8 cellular contexts compared by ENCODE assay signal in the genomic region with DNA sequence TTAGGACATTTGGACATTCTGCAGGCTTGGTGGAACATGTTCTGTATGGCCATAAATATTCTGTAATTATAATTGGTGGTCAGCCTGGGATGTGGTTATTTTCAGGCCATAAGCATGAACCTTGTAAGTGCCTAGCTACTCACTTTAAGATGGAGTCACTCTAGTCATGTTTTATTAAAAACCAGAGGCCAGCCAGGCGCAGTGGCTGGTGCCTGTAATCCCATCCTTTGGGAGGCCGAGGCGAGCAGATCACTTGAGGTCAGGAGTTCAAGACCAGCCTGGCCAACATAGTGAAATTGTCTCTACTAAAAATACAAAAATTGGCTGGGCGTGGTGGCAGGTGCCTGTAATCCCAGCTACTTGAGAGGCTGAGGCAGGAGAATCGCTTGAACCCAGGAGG. TPM values are rescaled to one million over a fixed set of nuclear protein-coding genes. Genes with fewer than 3 reads are reported as not detected.
DNase-seq lines count a peak whose midpoint lies in the region; ATAC-seq and TF ChIP-seq lines count a peak whose summit lies in the region.
"Not testable (repeated sequence)": the region's sequence is repeated elsewhere in the genome, so short reads cannot be mapped to it uniquely, and the experiment has no call there.

No MANE protein-coding gene starts in this region.

- ATAC-seq in CD4-positive, CD25-positive, alpha-beta regulatory T cell (ENCODE audit: low read depth in 2 of 2); naive thymus-derived CD4-positive, alpha-beta T cell: not testable (repeated sequence)

- 85% methylated on average over 5 of the region's 5 CpGs for WGBS in smooth muscle cell (ENCODE audit: low lambda C conversion rate)

- not testable (repeated sequence) for H3K9me2 ChIP-seq in OCI-LY7 (ENCODE audit: insufficient read depth, low read length)

- not testable (repeated sequence) for H3K9me3 ChIP-seq in CD4-positive, CD25-positive, alpha-beta regulatory T cell (ENCODE audit: control insufficient read depth in 2 of 2, low read length in 2 of 2); OCI-LY7 (ENCODE audit: low read length); adipocyte (ENCODE audit: control insufficient read depth, low read length); naive thymus-derived CD4-positive, alpha-beta T cell (ENCODE audit: control insufficient read depth in 2 of 3, low read length in 3 of 3); smooth muscle cell (replicated peaks; ENCODE audit: low read depth)

- H2AFZ ChIP-seq in OCI-LY7 (ENCODE audit: low read length); smooth muscle cell (ENCODE audit: low read depth): not testable (repeated sequence)

- not testable (repeated sequence) for H3K9me3 Mint-ChIP-seq in CD4-positive, CD25-positive, alpha-beta regulatory T cell; activated CD4-positive, alpha-beta T cell treated with anti-CD3 and anti-CD28 coated beads, Interleukin-2, amount 10 ng/mL, durations not matched to agents 24 days and 14 days; naive thymus-derived CD4-positive, alpha-beta T cell

- not testable (repeated sequence) for H3K4me3 ChIP-seq in CD4-positive, CD25-positive, alpha-beta regulatory T cell (ENCODE audit: low read depth, low read length); naive thymus-derived CD4-positive, alpha-beta T cell (ENCODE audit: low read length)
- H3K4me3 ChIP-seq in HFF-Myc (replicated peaks; ENCODE audit: low read depth, low read length) (peak overlapping the region; percentile 82), OCI-LY7 (ENCODE audit: low read depth, low read length, poor library complexity, severe bottlenecking) (peak overlapping the region; percentile 89), adipocyte (ENCODE audit: low read length) (peak overlapping the region; percentile 96), fibroblast of pulmonary artery (replicated peaks; ENCODE audit: low read depth, low read length) (peak overlapping the region; percentile 76), smooth muscle cell (peak overlapping the region; percentile 63)

- peaks cover 0 to 40% (median 17%) of the 10 kb centered on the region in 4 donors for H3K4me1 Mint-ChIP-seq in CD4-positive, CD25-positive, alpha-beta regulatory T cell
- peaks cover 36% of the 10 kb centered on the region for H3K4me1 Mint-ChIP-seq in activated CD4-positive, alpha-beta T cell treated with anti-CD3 and anti-CD28 coated beads, Interleukin-2, amount 10 ng/mL, durations not matched to agents 24 days and 14 days
- peaks cover 28 to 53% (median 32%) of the 10 kb centered on the region in 7 donors for H3K4me1 Mint-ChIP-seq in naive thymus-derived CD4-positive, alpha-beta T cell

- H3K36me3 ChIP-seq in CD4-positive, CD25-positive, alpha-beta regulatory T cell (ENCODE audit: control insufficient read depth, insufficient read depth, low read length); adipocyte (ENCODE audit: control insufficient read depth, insufficient read depth, low read length, severe bottlenecking); naive thymus-derived CD4-positive, alpha-beta T cell (ENCODE audit: control insufficient read depth in 2 of 3, insufficient read depth in 3 of 3, low read length in 3 of 3); smooth muscle cell (ENCODE audit: low read depth): not testable (repeated sequence)
- H3K36me3 ChIP-seq in OCI-LY7 (ENCODE audit: insufficient read depth, low read length): peaks cover 25% of the 10 kb centered on the region

- H3K4me2 ChIP-seq in OCI-LY7 (ENCODE audit: low read length): peak overlapping the region; percentile 92
- peak overlapping the region; percentile 90 for H3K4me2 ChIP-seq in smooth muscle cell

- CTCF ChIA-PET in OCI-LY7 (lab: Charles Lee; ENCODE audit: unreplicated experiment); naive thymus-derived CD4-positive, alpha-beta T cell (lab: Charles Lee): not testable (repeated sequence)

- H3F3A ChIP-seq in smooth muscle cell (ENCODE audit: low read depth): not testable (repeated sequence)

- intact Hi-C loops in OCI-LY7 (cut with micrococcal nuclease; ENCODE audit: unreplicated experiment): loop anchor here (5.0 kb wide), 1 partner anchor 405 kb away; a partner anchor contains a TSS
- intact Hi-C loops in activated CD4-positive, alpha-beta T cell treated with anti-CD3 and anti-CD28 coated beads, Interleukin-2, amount 10 ng/mL, durations not matched to agents 24 days and 14 days (cut with micrococcal nuclease): loop anchor here (2.0 to 5.0 kb wide), 2 partner anchors 315 to 1880 kb away; a partner anchor contains a TSS
- intact Hi-C loops in naive thymus-derived CD4-positive, alpha-beta T cell (cut with micrococcal nuclease): loop anchor here (5.0 to 10.0 kb wide), 5 partner anchors 155 to 1225 kb away; a partner anchor contains a TSS

- peak overlapping the region; percentile 57 to 99 (median 74) for H3K4me3 Mint-ChIP-seq in CD4-positive, CD25-positive, alpha-beta regulatory T cell
- H3K4me3 Mint-ChIP-seq in activated CD4-positive, alpha-beta T cell treated with anti-CD3 and anti-CD28 coated beads, Interleukin-2, amount 10 ng/mL, durations not matched to agents 24 days and 14 days: peak overlapping the region; percentile 97
- peak overlapping the region in 7 of 10 donors; percentile 10 to 98 (median 21) for H3K4me3 Mint-ChIP-seq in naive thymus-derived CD4-positive, alpha-beta T cell

- H3K27me3 Mint-ChIP-seq in CD4-positive, CD25-positive, alpha-beta regulatory T cell: peaks cover 31% of the 10 kb centered on the region
- H3K27me3 Mint-ChIP-seq in activated CD4-positive, alpha-beta T cell treated with anti-CD3 and anti-CD28 coated beads, Interleukin-2, amount 10 ng/mL, durations not matched to agents 24 days and 14 days: peaks cover 12% of the 10 kb centered on the region
- H3K27me3 Mint-ChIP-seq in naive thymus-derived CD4-positive, alpha-beta T cell: peaks cover 15 to 27% (median 21%) of the 10 kb centered on the region in 5 donors

- H3K27me3 ChIP-seq in CD4-positive, CD25-positive, alpha-beta regulatory T cell (ENCODE audit: control insufficient read depth, insufficient read depth, low read length); adipocyte (replicated peaks; ENCODE audit: control insufficient read depth, insufficient read depth, low read length); smooth muscle cell (ENCODE audit: low read depth): not testable (repeated sequence)
- H3K27me3 ChIP-seq in naive thymus-derived CD4-positive, alpha-beta T cell (ENCODE audit: control insufficient read depth in 2 of 2, insufficient read depth in 2 of 2, low read length in 2 of 2): peaks cover 10 to 18% of the 10 kb centered on the region in 2 donors

- peak overlapping the region in 1 of 3 donors; percentile 83 for H3K27ac Mint-ChIP-seq in CD4-positive, CD25-positive, alpha-beta regulatory T cell
- H3K27ac Mint-ChIP-seq in activated CD4-positive, alpha-beta T cell treated with anti-CD3 and anti-CD28 coated beads, Interleukin-2, amount 10 ng/mL, durations not matched to agents 24 days and 14 days: not testable (repeated sequence)
- peak overlapping the region in 1 of 9 donors; percentile 96 for H3K27ac Mint-ChIP-seq in naive thymus-derived CD4-positive, alpha-beta T cell

- not testable (repeated sequence) for TF ChIP-seq CTCF in HFF-Myc (IDR thresholded peaks at IDR 0.05; ENCODE audit: low read depth, low read length, missing control alignments); OCI-LY7 (conservative IDR thresholded peaks at IDR 0.05; ENCODE audit: low read length); fibroblast of pulmonary artery (IDR thresholded peaks at IDR 0.05; ENCODE audit: low read length, missing control alignments); smooth muscle cell (IDR thresholded peaks at IDR 0.05; ENCODE audit: borderline replicate concordance, insufficient read depth, poor library complexity, severe bottlenecking)

- POLR2A ChIA-PET in OCI-LY7 (lab: Charles Lee): not testable (repeated sequence)
- POLR2A ChIA-PET in naive thymus-derived CD4-positive, alpha-beta T cell (lab: Charles Lee): interaction anchor here (0.6 to 1.3 kb wide), 4 partner anchors 9 to 51 kb away, joined by 3 to 5 read pairs (median 4); no protein-coding TSS in a partner anchor

- TSS peak; percentile 70 for BruUV-seq in OCI-LY7 (replicated peaks; lab: Mats Ljungman, UMichigan)

- peaks cover 36% of the 10 kb centered on the region for H3K4me1 ChIP-seq in CD4-positive, CD25-positive, alpha-beta regulatory T cell (ENCODE audit: control insufficient read depth, insufficient read depth, low read length, poor library complexity, severe bottlenecking)
- H3K4me1 ChIP-seq in OCI-LY7 (ENCODE audit: insufficient read depth, low read length, poor library complexity, severe bottlenecking) (peaks cover 38% of the 10 kb centered on the region), adipocyte (ENCODE audit: control insufficient read depth, insufficient read depth, low read length) (peaks cover 28% of the 10 kb centered on the region), smooth muscle cell (ENCODE audit: low read depth) (peaks cover 16% of the 10 kb centered on the region)
- peaks cover 16 to 25% of the 10 kb centered on the region in 2 donors for H3K4me1 ChIP-seq in naive thymus-derived CD4-positive, alpha-beta T cell (ENCODE audit: control insufficient read depth in 2 of 2, insufficient read depth in 2 of 2, low read length in 2 of 2)

- H3K36me3 Mint-ChIP-seq in CD4-positive, CD25-positive, alpha-beta regulatory T cell: peaks cover 14% of the 10 kb centered on the region
- H3K36me3 Mint-ChIP-seq in activated CD4-positive, alpha-beta T cell treated with anti-CD3 and anti-CD28 coated beads, Interleukin-2, amount 10 ng/mL, durations not matched to agents 24 days and 14 days (ENCODE audit: low read depth): peaks cover 28% of the 10 kb centered on the region
- H3K36me3 Mint-ChIP-seq in naive thymus-derived CD4-positive, alpha-beta T cell: peaks cover 0 to 13% (median 0%) of the 10 kb centered on the region in 5 donors

- not testable (repeated sequence) for DNase-seq in CD4-positive, CD25-positive, alpha-beta regulatory T cell; HFF-Myc (ENCODE audit: extremely low read depth, low read depth); OCI-LY7 (ENCODE audit: low spot score); activated CD4-positive, alpha-beta T cell treated with anti-CD3 and anti-CD28 coated beads, Interleukin-2, amount 10 ng/mL, durations not matched to agents 24 days and 14 days; adipocyte (ENCODE audit: low read depth); fibroblast of pulmonary artery (ENCODE audit: low read depth); naive thymus-derived CD4-positive, alpha-beta T cell; smooth muscle cell (lab: John Stamatoyannopoulos, UW; ENCODE audit: unreplicated experiment)

- peak overlapping the region; percentile 96 for H3K9ac ChIP-seq in adipocyte (ENCODE audit: low read length)
- not testable (repeated sequence) for H3K9ac ChIP-seq in smooth muscle cell (ENCODE audit: low read depth)

- H3K79me2 ChIP-seq in OCI-LY7 (ENCODE audit: insufficient read depth, low read depth, low read length): peaks cover 10% of the 10 kb centered on the region
- H3K79me2 ChIP-seq in smooth muscle cell (ENCODE audit: low read depth): not testable (repeated sequence)

- not testable (repeated sequence) for H3K27ac ChIP-seq in CD4-positive, CD25-positive, alpha-beta regulatory T cell (ENCODE audit: insufficient read depth, low read length, poor library complexity, severe bottlenecking); OCI-LY7 (ENCODE audit: low read depth, low read length, poor library complexity, severe bottlenecking); naive thymus-derived CD4-positive, alpha-beta T cell (ENCODE audit: low read depth, low read length); smooth muscle cell (ENCODE audit: low read depth)

- not testable (repeated sequence) for H4K20me1 ChIP-seq in OCI-LY7 (ENCODE audit: insufficient read depth, low read length)
- peaks cover 15% of the 10 kb centered on the region for H4K20me1 ChIP-seq in smooth muscle cell (ENCODE audit: low read depth)

RNA-seq across cellular contexts. Expression of a gene that starts 1.1 kb away (rescaled TPM):
- total RNA-seq in CD4-positive, CD25-positive, alpha-beta regulatory T cell: 2.1 TPM
- 1 to 10 TPM; 1.6 to 3.6 (median 2.4) TPM for polyA plus RNA-seq in CD4-positive, CD25-positive, alpha-beta regulatory T cell
- total RNA-seq in OCI-LY7 (2014; rRNA removed; shearing (Covaris generic)): 16.3 and 28.0 TPM in 2 replicates
- total RNA-seq in OCI-LY7 (2022) (8.8 and 10.8 TPM in 2 replicates), smooth muscle cell (1.4 and 1.6 TPM in 2 replicates)
- total RNA-seq in activated CD4-positive, alpha-beta T cell treated with anti-CD3 and anti-CD28 coated beads, Interleukin-2, amount 10 ng/mL, durations not matched to agents 24 days and 14 days: 25.3 and 26.5 TPM in 2 replicates
- total RNA-seq in naive thymus-derived CD4-positive, alpha-beta T cell: 1 to 10 TPM in 4 of 5 experiments, under 1 TPM in 1; 0.45 to 8.2 (median 4.7) TPM
- 1 to 10 TPM; 5.1 to 5.4 TPM for polyA plus RNA-seq in naive thymus-derived CD4-positive, alpha-beta T cell
- polyA plus RNA-seq in smooth muscle cell: 2.7 and 3.9 TPM in 2 replicates

RNA-seq across cellular contexts. Expression of a gene that starts 2.7 kb away (rescaled TPM):
- 7.4 TPM for total RNA-seq in CD4-positive, CD25-positive, alpha-beta regulatory T cell
- polyA plus RNA-seq in CD4-positive, CD25-positive, alpha-beta regulatory T cell: under 1 TPM; 0.17 to 0.94 (median 0.57) TPM
- 5.3 and 7.8 TPM in 2 replicates for total RNA-seq in OCI-LY7 (2014; rRNA removed; shearing (Covaris generic))
- total RNA-seq in OCI-LY7 (2022): 15.5 and 17.4 TPM in 2 replicates
- 12.7 and 13.4 TPM in 2 replicates for total RNA-seq in activated CD4-positive, alpha-beta T cell treated with anti-CD3 and anti-CD28 coated beads, Interleukin-2, amount 10 ng/mL, durations not matched to agents 24 days and 14 days
- total RNA-seq in naive thymus-derived CD4-positive, alpha-beta T cell: 10 to 100 TPM in 3 of 5 experiments, 1 to 10 TPM in 2; 2.9 to 24.4 (median 11.1) TPM
- under 1 TPM; 0.56 to 0.61 TPM for polyA plus RNA-seq in naive thymus-derived CD4-positive, alpha-beta T cell
- 26.3 and 66.4 TPM in 2 replicates for total RNA-seq in smooth muscle cell
- polyA plus RNA-seq in smooth muscle cell: 28.1 and 77.1 TPM in 2 replicates

RNA-seq across cellular contexts. Expression of a gene that starts 16.1 kb away (rescaled TPM):
- 30.5 TPM for total RNA-seq in CD4-positive, CD25-positive, alpha-beta regulatory T cell
- 10 to 100 TPM; 25.9 to 28.7 (median 26.3) TPM for polyA plus RNA-seq in CD4-positive, CD25-positive, alpha-beta regulatory T cell
- 125 and 126 TPM in 2 replicates for total RNA-seq in OCI-LY7 (2014; rRNA removed; shearing (Covaris generic))
- total RNA-seq in OCI-LY7 (2022) (46.2 and 59.4 TPM in 2 replicates), smooth muscle cell (60.8 and 72.6 TPM in 2 replicates)
- 123 and 124 TPM in 2 replicates for total RNA-seq in activated CD4-positive, alpha-beta T cell treated with anti-CD3 and anti-CD28 coated beads, Interleukin-2, amount 10 ng/mL, durations not matched to agents 24 days and 14 days
- 10 to 100 TPM; 45.1 to 88.2 (median 53.4) TPM for total RNA-seq in naive thymus-derived CD4-positive, alpha-beta T cell
- polyA plus RNA-seq in naive thymus-derived CD4-positive, alpha-beta T cell: 10 to 100 TPM; 31.7 to 32.7 TPM
- 81.5 and 90.4 TPM in 2 replicates for polyA plus RNA-seq in smooth muscle cell

RNA-seq across cellular contexts. Expression of a gene that starts 37.2 kb away (rescaled TPM):
- 15.5 TPM for total RNA-seq in CD4-positive, CD25-positive, alpha-beta regulatory T cell
- 1 to 10 TPM; 4.4 to 7.5 (median 6.4) TPM for polyA plus RNA-seq in CD4-positive, CD25-positive, alpha-beta regulatory T cell
- total RNA-seq in OCI-LY7 (2014; rRNA removed; shearing (Covaris generic)): 12.8 and 21.0 TPM in 2 replicates
- total RNA-seq in OCI-LY7 (2022) (24.4 and 30.8 TPM in 2 replicates), smooth muscle cell (12.8 and 13.4 TPM in 2 replicates)
- total RNA-seq in activated CD4-positive, alpha-beta T cell treated with anti-CD3 and anti-CD28 coated beads, Interleukin-2, amount 10 ng/mL, durations not matched to agents 24 days and 14 days: 30.9 and 33.6 TPM in 2 replicates
- total RNA-seq in naive thymus-derived CD4-positive, alpha-beta T cell: 10 to 100 TPM; 14.4 to 25.1 (median 19.2) TPM
- polyA plus RNA-seq in naive thymus-derived CD4-positive, alpha-beta T cell: 1 to 10 TPM; 4.4 to 6.0 TPM
- polyA plus RNA-seq in smooth muscle cell: 5.7 and 14.6 TPM in 2 replicates

Comparison
In these comparisons a context has a peak if more than half of its experiments do, and no peak if none do; other contexts are left out.
1. H3K4me3 Mint-ChIP-seq: peak in every context shown above with its lines; median percentile 97 in activated CD4-positive, alpha-beta T cell treated with anti-CD3 and anti-CD28 coated beads, Interleukin-2, amount 10 ng/mL, durations not matched to agents 24 days and 14 days; 74 in CD4-positive, CD25-positive, alpha-beta regulatory T cell; 21 in naive thymus-derived CD4-positive, alpha-beta T cell.